In genomic region chr11:111302298-111302697, GRCh38 we compare ENCODE assay signal across 20 cellular contexts. TPM values are rescaled to one million over a fixed set of nuclear protein-coding genes. Genes with fewer than 3 reads are reported as not detected.
DNase-seq lines count a peak whose midpoint lies in the region; ATAC-seq and TF ChIP-seq lines count a peak whose summit lies in the region.
"Had no signal": no experiment of that assay in that cellular context is flagged by ENCODE, and none has a peak within 500 bp of the region (broad histone marks: within the 10 kb centered on the region; RNA-seq: fewer than 3 reads in every experiment).

No MANE protein-coding gene starts in this region.

- no peak overlapping the region for H3K4ac ChIP-seq in trophoblast cell (ENCODE audit: low read depth, low read length)

- H3K14ac ChIP-seq in trophoblast cell (ENCODE audit: low read length), result no peak overlapping the region

- no peak overlapping the region for H3K4me2 ChIP-seq in trophoblast cell (ENCODE audit: low read length)

- H3K27ac ChIP-seq in C4-2B (peak overlapping the region; percentile 27; the same call in 1 of the 2 replicates), trophoblast cell (ENCODE audit: low read depth, low read length) (no peak overlapping the region)
- H3K27ac ChIP-seq: heart right ventricle had no signal

- no peaks in the 10 kb centered on the region for H3K27me3 ChIP-seq in trophoblast cell (ENCODE audit: insufficient read depth, low read length)

- no peak overlapping the region for H4K12ac ChIP-seq in trophoblast cell (ENCODE audit: low read depth, low read length)

- H4K8ac ChIP-seq in trophoblast cell (ENCODE audit: low read depth, low read length), result no peak overlapping the region

- no peak overlapping the region for H2BK5ac ChIP-seq in trophoblast cell (ENCODE audit: low read depth, low read length, poor library complexity)

- peaks cover 9% of the 10 kb centered on the region for H3K79me2 ChIP-seq in trophoblast cell (ENCODE audit: control insufficient read depth, insufficient read depth, low read length, poor library complexity)

- no CpG with 5 or more reads among the region's 3 CpGs for WGBS in trophoblast cell (ENCODE audit: extremely low coverage, insufficient coverage, insufficient read length)

- peak; percentile 32 for DNase-seq in NCI-H1436 (lab: John Stamatoyannopoulos, UW)
- peak; percentile 29 to 65 for DNase-seq in SHP77 (lab: John Stamatoyannopoulos, UW)
- DNase-seq in mucosa of descending colon, result peak; percentile 62 to 65 (median 64)
- no peak for DNase-seq in trophoblast cell
- DNase-seq in activated CD8-positive, alpha-beta memory T cell treated with anti-CD3 and anti-CD28 coated beads, Interleukin-2, amount 50 U/mL, for 48 hours, result no peak
- DNase-seq in ureter (ENCODE audit: low spot score), result no peak
- DNase-seq in glomerular visceral epithelial cell (ENCODE audit: extremely low spot score), result no peak
- DNase-seq: ACHN; activated CD8-positive, alpha-beta memory T cell treated with anti-CD3 and anti-CD28 coated beads for 24 hours; activated effector memory CD4-positive, alpha-beta T cell treated with Interleukin-2 at 50 U/mL for 16 hours; cortex of kidney; heart right ventricle; naive thymus-derived CD4-positive, alpha-beta T cell; OCI-M1; stimulated activated CD4-positive, alpha-beta T cell treated with anti-CD3 and anti-CD28 coated beads, Interleukin-15, amount 100 ng/mL, for 24 hours had no signal

- no peak overlapping the region for H2BK120ac ChIP-seq in trophoblast cell (ENCODE audit: insufficient read depth, low read length, poor library complexity)

- H3K36me3 ChIP-seq in mucosa of descending colon (ENCODE audit: low read depth), result no peaks in the 10 kb centered on the region
- H3K36me3 ChIP-seq in trophoblast cell (ENCODE audit: control insufficient read depth in 1 of 2, insufficient read depth in 2 of 2, low read length in 2 of 2), result no peaks in the 10 kb centered on the region
- H3K36me3 ChIP-seq: heart right ventricle had no signal

- no peak overlapping the region for H3K18ac ChIP-seq in trophoblast cell (ENCODE audit: low read length)

- H2AFZ ChIP-seq in trophoblast cell (ENCODE audit: insufficient read depth, low read length, poor library complexity), result no peak overlapping the region

- H3K9me3 ChIP-seq in mucosa of descending colon (no peaks in the 10 kb centered on the region), trophoblast cell (ENCODE audit: insufficient read depth, low read depth, low read length) (no peaks in the 10 kb centered on the region)
- H3K9me3 ChIP-seq: heart right ventricle had no signal

- no peak overlapping the region for H3K23ac ChIP-seq in trophoblast cell (ENCODE audit: low read length)

- H3K4me1 ChIP-seq in mucosa of descending colon (ENCODE audit: low read depth) (peaks cover 35% of the 10 kb centered on the region), trophoblast cell (ENCODE audit: control insufficient read depth in 1 of 2, insufficient read depth in 2 of 2, low read length in 2 of 2) (peaks cover 4 to 10% of the 10 kb centered on the region in 2 experiments)

- H3K79me1 ChIP-seq in trophoblast cell (ENCODE audit: low read length), result peaks cover 21% of the 10 kb centered on the region

- H3K4me3 ChIP-seq in mucosa of descending colon (no peak overlapping the region), trophoblast cell (ENCODE audit: low read depth, low read length) (no peak overlapping the region)
- H3K4me3 ChIP-seq: heart right ventricle had no signal

- no peak overlapping the region for H2BK12ac ChIP-seq in trophoblast cell (ENCODE audit: low read length)

- ATAC-seq in mucosa of descending colon, result peak; percentile 53
- ATAC-seq: heart right ventricle; naive thymus-derived CD4-positive, alpha-beta T cell; SK-N-SH treated with all-trans-retinoic acid at 6 μM for 48 hours had no signal

- TF ChIP-seq CTCF in C4-2B (conservative IDR thresholded peaks at IDR 0.05) (no peak), mucosa of descending colon (IDR thresholded peaks at IDR 0.05) (no peak)

- no peak overlapping the region for H3K9ac ChIP-seq in trophoblast cell (ENCODE audit: low read length)

- H2AK5ac ChIP-seq in trophoblast cell (ENCODE audit: low read length), result no peak overlapping the region

- intact Hi-C loops in mucosa of descending colon (cut with DNase I, micrococcal nuclease), result no loop called here

- no peak overlapping the region for H4K91ac ChIP-seq in trophoblast cell (ENCODE audit: low read depth, low read length)

RNA-seq across cellular contexts. Expression of gene POU2AF3, which starts 4.0 kb away (rescaled TPM):
- total RNA-seq in mucosa of descending colon, result 10 to 100 TPM in 1 of 3 donors, 1 to 10 TPM in 2; 6.7 to 14.5 (median 8.1) TPM
- 2.4 and 3.4 TPM in 2 replicates for polyA plus RNA-seq in trophoblast cell (2013)
- total RNA-seq in ureter, result 15.9 TPM
- total RNA-seq: LHCN-M2; naive thymus-derived CD4-positive, alpha-beta T cell; pulmonary artery endothelial cell had no signal
- polyA plus RNA-seq: naive thymus-derived CD4-positive, alpha-beta T cell had no signal

RNA-seq across cellular contexts. Expression of gene POU2AF2, which starts 56.8 kb away (rescaled TPM):
- total RNA-seq in mucosa of descending colon (1 to 10 TPM; 1.0 to 2.1 (median 2.1) TPM), ureter (1.2 TPM)
- polyA plus RNA-seq in trophoblast cell (2013), result not detected in 2 replicates
- total RNA-seq: astrocyte; heart right ventricle; LHCN-M2; naive thymus-derived CD4-positive, alpha-beta T cell; pulmonary artery endothelial cell had no signal
- polyA plus RNA-seq: heart right ventricle; naive thymus-derived CD4-positive, alpha-beta T cell had no signal

Comparison
In these comparisons a context has a peak if more than half of its experiments do, and no peak if none do; other contexts are left out.
1. DNase-seq: peak in NCI-H1436 (single experiment), SHP77 (2 of 2) and mucosa of descending colon (3 of 3); none in trophoblast cell (0 of 2), activated CD8-positive, alpha-beta memory T cell treated with anti-CD3 and anti-CD28 coated beads, Interleukin-2, amount 50 U/mL, for 48 hours (single experiment), ureter (single experiment) and glomerular visceral epithelial cell (single experiment).